8 cellular contexts compared by ENCODE assay signal in genomic region chr3:15629860-15630597, GRCh38. TPM values are rescaled to one million over a fixed set of nuclear protein-coding genes. Genes with fewer than 3 reads are reported as not detected.
DNase-seq lines count a peak whose midpoint lies in the region; ATAC-seq and TF ChIP-seq lines count a peak whose summit lies in the region.

No MANE protein-coding gene starts in this region.

- no peak overlapping the region for H3K27ac ChIP-seq in foreskin keratinocyte
- no peak overlapping the region for H3K27ac ChIP-seq in aorta (ENCODE audit: low read depth in 1 of 2, low read length in 2 of 2)

- no peaks in the 10 kb centered on the region for H3K9me3 ChIP-seq in aorta (ENCODE audit: control insufficient read depth, low read length)

- H3K27me3 ChIP-seq in foreskin keratinocyte (no peaks in the 10 kb centered on the region), aorta (ENCODE audit: control insufficient read depth in 1 of 2, insufficient read depth in 2 of 2, low read length in 1 of 2) (no peaks in the 10 kb centered on the region)

- WGBS in aorta, 2 donors = 38 to 42% methylated on average over 10 of the region's 10 CpGs

- intact Hi-C loops in aorta (cut with DNase I) = loop anchor here (2.0 to 10.0 kb wide), 5 partner anchors 167 to 617 kb away; partner anchors contain the start of genes ANKRD28 (in 1 of the 2) and GALNT15 (in 1 of the 2)

- ATAC-seq in GM19467 (IDR thresholded peaks at IDR 0.05; ENCODE audit: unreplicated experiment) (peak; percentile 96), HG03565 (IDR thresholded peaks at IDR 0.05; ENCODE audit: unreplicated experiment) (peak; percentile 92), foreskin keratinocyte (peak; percentile 89), aorta (ENCODE audit: low FRiP score) (peak; percentile 87)

- no peaks in the 10 kb centered on the region for H3K36me3 ChIP-seq in aorta (ENCODE audit: control insufficient read depth in 1 of 2, insufficient read depth in 2 of 2, low read length in 1 of 2)

- DNase-seq in DMS114 treated with DMSO at 0.1 percent for 48 hours (lab: John Stamatoyannopoulos, UW; ENCODE audit: unreplicated experiment) = peak; percentile 27
- DNase-seq in OCI-M1 (lab: John Stamatoyannopoulos, UW) = peak; percentile 93
- peak; percentile 18 for DNase-seq in activated T-helper 9 cell treated with anti-CD3 and anti-CD28 coated beads, Interleukin-2, amount 50 U/mL, for 16 hours (ENCODE audit: low read depth)
- DNase-seq in foreskin keratinocyte = peak in 1 of 2 donors; percentile 74
- peak in 35 of 56 donors; percentile 20 to 77 (median 48) for DNase-seq in nucleus accumbens (lab: John Stamatoyannopoulos, UW)
- peak in 1 of 2 donors; percentile 56 for DNase-seq in aorta

- H3K4me1 ChIP-seq in foreskin keratinocyte (peaks cover 16% of the 10 kb centered on the region), aorta (ENCODE audit: control insufficient read depth in 1 of 2, insufficient read depth in 2 of 2, low read length in 2 of 2) (peaks cover 0 to 3% of the 10 kb centered on the region in 2 donors)

- peak; percentile 87 for TF ChIP-seq CTCF in foreskin keratinocyte (conservative IDR thresholded peaks at IDR 0.05)

- H3K4me3 ChIP-seq in aorta (ENCODE audit: low read length in 2 of 2) = peak overlapping the region; percentile 30 to 46

RNA-seq across cellular contexts. Expression of gene BTD, which starts 28.5 kb away (rescaled TPM):
- 5.0 and 10.9 TPM in 2 replicates for total RNA-seq in foreskin keratinocyte
- 4.6 and 8.4 TPM in 2 replicates for polyA plus RNA-seq in foreskin keratinocyte
- 10 to 100 TPM; 11.7 to 17.6 TPM for total RNA-seq in aorta
- 10 to 100 TPM in 1 of 2 donors, 1 to 10 TPM in 1; 8.4 to 20.5 TPM for polyA plus RNA-seq in aorta

RNA-seq across cellular contexts. Expression of gene HACL1, which starts 28.7 kb away (rescaled TPM):
- total RNA-seq in foreskin keratinocyte (16.3 and 18.4 TPM in 2 replicates), aorta (10 to 100 TPM; 20.6 to 27.1 TPM)
- polyA plus RNA-seq in foreskin keratinocyte (13.0 and 16.1 TPM in 2 replicates), aorta (10 to 100 TPM; 13.3 to 26.0 TPM)
